ENCODE assay signal across 27 cellular contexts in genomic region chr11:2690261-2690575, GRCh38. TPM values are rescaled to one million over a fixed set of nuclear protein-coding genes. Genes with fewer than 3 reads are reported as not detected.
A peak's percentile ranks its signal among the peaks of the same experiment; 100 is the strongest.
DNase-seq lines count a peak whose midpoint lies in the region; ATAC-seq, FAIRE-seq and TF ChIP-seq lines count a peak whose summit lies in the region.
"Had no signal": no experiment of that assay in that cellular context is flagged by ENCODE, and none has a peak within 500 bp of the region (broad histone marks: within the 10 kb centered on the region; RNA-seq: fewer than 3 reads in every experiment).

No MANE protein-coding gene starts in this region.

- H3K4me3 Mint-ChIP-seq in activated T-cell treated with anti-CD3 and anti-CD28 coated beads, Interleukin-2, amount 50 U/mL, for 24 hours = no peak overlapping the region
- H3K4me3 Mint-ChIP-seq: activated CD4-positive, alpha-beta T cell treated with anti-CD3 and anti-CD28 coated beads for 36 hours; activated T-cell treated with anti-CD3 and anti-CD28 coated beads, Interleukin-2, amount 50 U/mL, for 4 hours; CD4-positive, alpha-beta memory T cell; T-helper 17 cell had no signal

- DNase-seq in activated T-cell treated with anti-CD3 and anti-CD28 coated beads, Interleukin-2, amount 50 U/mL, for 1 hour = peak; percentile 4
- no peak for DNase-seq in activated T-cell treated with anti-CD3 and anti-CD28 coated beads, Interleukin-2, amount 50 U/mL, for 24 hours
- peak in 3 of 7 donors; percentile 5 to 51 (median 16) for DNase-seq in adrenal gland
- no peak for DNase-seq in HepG2 (ENCODE audit: low spot score)
- DNase-seq in spleen = peak; percentile 37
- DNase-seq in PC-3 = no peak
- no peak for DNase-seq in NK-92 treated with Interleukin-12 subunit alpha and Interleukin-12 subunit beta, amount 100 ng/mL, for 24 hours (lab: John Stamatoyannopoulos, UW)
- DNase-seq: activated naive CD4-positive, alpha-beta T cell treated with Interleukin-2 at 50 U/mL for 16 hours; activated T-cell treated with anti-CD3 and anti-CD28 coated beads, Interleukin-2, amount 50 U/mL, for 4 hours; CD4-positive, alpha-beta memory T cell; effector CD4-positive, alpha-beta T cell; NCI-H1105; NCI-H2029; NCI-H226; NCI-H774; SK-N-SH; stimulated activated naive CD4-positive, alpha-beta T cell; T-helper 17 cell had no signal

- H3K27me3 ChIP-seq in adrenal gland (no peaks in the 10 kb centered on the region), HepG2 (ENCODE audit: control insufficient read depth in 1 of 2, insufficient read depth in 2 of 2, low read length in 2 of 2) (no peaks in the 10 kb centered on the region), spleen (replicated peaks in 1 of 7) (no peaks in the 10 kb centered on the region), PC-3 (ENCODE audit: low read length) (no peaks in the 10 kb centered on the region)
- H3K27me3 ChIP-seq: breast epithelium, vagina had no signal

- H3K27ac Mint-ChIP-seq in activated T-cell treated with anti-CD3 and anti-CD28 coated beads, Interleukin-2, amount 50 U/mL, for 24 hours = no peak overlapping the region
- H3K27ac Mint-ChIP-seq: activated CD4-positive, alpha-beta T cell treated with anti-CD3 and anti-CD28 coated beads for 36 hours; T-helper 17 cell had no signal

- H3K4me1 ChIP-seq in adrenal gland (replicated peaks in 1 of 2) = peaks cover 45 to 83% of the 10 kb centered on the region in 2 donors
- H3K4me1 ChIP-seq in HepG2 (ENCODE audit: insufficient read depth, low read length) = peaks cover 100% of the 10 kb centered on the region
- H3K4me1 ChIP-seq in spleen = peaks cover 7 to 76% (median 33%) of the 10 kb centered on the region in 6 donors
- no peaks in the 10 kb centered on the region for H3K4me1 ChIP-seq in PC-3 (ENCODE audit: insufficient read depth, low read length)
- H3K4me1 ChIP-seq: breast epithelium had no signal

- H4K20me1 ChIP-seq in HepG2 (ENCODE audit: insufficient read depth, low read length) = peaks cover 100% of the 10 kb centered on the region
- peaks cover 39% of the 10 kb centered on the region for H4K20me1 ChIP-seq in PC-3 (ENCODE audit: low read length)

- H3K4me3 ChIP-seq in adrenal gland (no peak overlapping the region), HepG2 (replicated peaks in 1 of 3; ENCODE audit: insufficient read depth in 1 of 3, low read depth in 2 of 3, low read length in 3 of 3) (no peak overlapping the region), spleen (no peak overlapping the region), PC-3 (ENCODE audit: low read length) (no peak overlapping the region)
- H3K4me3 ChIP-seq: breast epithelium, lung, vagina had no signal

- no peaks in the 10 kb centered on the region for H3F3A ChIP-seq in PC-3 (ENCODE audit: low read length, unreplicated experiment)

- H3K79me2 ChIP-seq in HepG2 (ENCODE audit: insufficient read depth, low read length) (peaks cover 100% of the 10 kb centered on the region), PC-3 (ENCODE audit: low read length) (peaks cover 98% of the 10 kb centered on the region)

- H3K9me2 ChIP-seq in PC-3 (replicated peaks; ENCODE audit: low read length) = no peaks in the 10 kb centered on the region
- H3K9me2 ChIP-seq: SK-N-SH had no signal

- H3K27ac ChIP-seq in adrenal gland (peak overlapping the region in 3 of 5 donors; percentile 4 to 79 (median 34)), HepG2 (ENCODE audit: extremely low read length, insufficient read depth, low read length) (peak overlapping the region; percentile 28), spleen (no peak overlapping the region), PC-3 (ENCODE audit: low read length) (no peak overlapping the region)
- H3K27ac ChIP-seq: breast epithelium, epithelial cell of prostate, RWPE1, vagina had no signal

- POLR2A ChIA-PET in HepG2 (lab: Yijun Ruan, JAX) (interaction anchor here (2.4 to 10.8 kb wide), 3 partner anchors 9 to 127 kb away, joined by 13 to 201 read pairs (median 20); partner anchors contain the start of gene KCNQ1OT1), PC-3 (lab: Charles Lee; ENCODE audit: unreplicated experiment) (no interaction called here)

- H3K9me3 ChIP-seq in adrenal gland (replicated peaks in 1 of 3) (no peaks in the 10 kb centered on the region), HepG2 (ENCODE audit: low read length) (no peaks in the 10 kb centered on the region), spleen (no peaks in the 10 kb centered on the region), PC-3 (ENCODE audit: low read length) (no peaks in the 10 kb centered on the region)
- H3K9me3 ChIP-seq: breast epithelium, SK-N-SH, vagina had no signal

- no peaks in the 10 kb centered on the region for H3K9me3 Mint-ChIP-seq in activated T-cell treated with anti-CD3 and anti-CD28 coated beads, Interleukin-2, amount 50 U/mL, for 24 hours
- H3K9me3 Mint-ChIP-seq: activated T-cell treated with anti-CD3 and anti-CD28 coated beads, Interleukin-2, amount 50 U/mL, for 4 hours; CD4-positive, alpha-beta memory T cell had no signal

- no peak for TF ChIP-seq CTCF in adrenal gland (IDR thresholded peaks at IDR 0.05)
- no peak for TF ChIP-seq CTCF in HepG2 (CRISPR knock-in tag; IDR thresholded peaks at IDR 0.05)
- no peak for TF ChIP-seq CTCF in spleen (IDR thresholded peaks at IDR 0.05 in 8 of 11, conservative IDR thresholded peaks at IDR 0.05 in 3 of 11)
- TF ChIP-seq CTCF in PC-3 (conservative IDR thresholded peaks at IDR 0.05; ENCODE audit: low read depth, low read length) = no peak

- 67 to 83% (median 71%) methylated on average over 2 of the region's 2 CpGs for WGBS in adrenal gland, 4 donors
- 63% methylated on average over 2 of the region's 2 CpGs for WGBS in HepG2 (ENCODE audit: low lambda C conversion rate)
- WGBS in spleen, 5 donors = 56 to 85% (median 81%) methylated on average over 2 of the region's 2 CpGs

- BruUV-seq in HepG2 (replicated peaks; lab: Mats Ljungman, UMichigan) (no TSS peak), PC-3 (replicated peaks; lab: Mats Ljungman, UMichigan) (no TSS peak)

- no peak for ATAC-seq in HepG2
- ATAC-seq in PC-3 = no peak
- no peak for ATAC-seq in HG02678 (IDR thresholded peaks at IDR 0.05; ENCODE audit: unreplicated experiment)
- ATAC-seq: activated CD4-positive, alpha-beta T cell treated with anti-CD3 and anti-CD28 coated beads for 36 hours; activated T-cell treated with anti-CD3 and anti-CD28 coated beads, Interleukin-2, amount 50 U/mL, for 4 hours; T-helper 17 cell had no signal

- intact Hi-C loops in adrenal gland (cut with DNase I) (loop anchor here in 1 of 2 donors (10.0 kb wide), 1 partner anchor 195 kb away; the partner anchor contains the start of gene CDKN1C), HepG2 (cut with micrococcal nuclease; ENCODE audit: unreplicated experiment) (loop anchor here (5.0 kb wide), 1 partner anchor 197 kb away; the partner anchor contains the start of gene CDKN1C), spleen (cut with DNase I; ENCODE audit: low total_unique reads) (no loop called here), PC-3 (cut with micrococcal nuclease) (no loop called here)

- no peaks in the 10 kb centered on the region for H3K27me3 Mint-ChIP-seq in activated T-cell treated with anti-CD3 and anti-CD28 coated beads, Interleukin-2, amount 50 U/mL, for 24 hours
- H3K27me3 Mint-ChIP-seq: activated CD4-positive, alpha-beta T cell treated with anti-CD3 and anti-CD28 coated beads for 36 hours; CD4-positive, alpha-beta memory T cell; T-helper 17 cell had no signal

- TF ChIP-seq RAD21 in HepG2 (CRISPR knock-in tag; IDR thresholded peaks at IDR 0.05) = no peak

- H3K36me3 ChIP-seq in adrenal gland (replicated peaks in 1 of 2) (no peaks in the 10 kb centered on the region), HepG2 (replicated peaks in 1 of 2; ENCODE audit: control insufficient read depth in 1 of 2, insufficient read depth in 2 of 2, low read length in 2 of 2) (peaks cover 44 to 96% of the 10 kb centered on the region in 2 experiments), spleen (peaks cover 0 to 11% (median 0%) of the 10 kb centered on the region in 6 donors), PC-3 (ENCODE audit: low read depth, low read length) (0 out of 2 replicates have a peak, but pooled peaks cover 3% of the 10 kb centered on the region)
- H3K36me3 ChIP-seq: breast epithelium, vagina had no signal

- no peak for FAIRE-seq in HepG2 (lab: Jason Lieb, UNC)
- FAIRE-seq: colon, GM12891 had no signal

- H2AFZ ChIP-seq in HepG2 (ENCODE audit: low read length) (no peak overlapping the region), PC-3 (ENCODE audit: low read length) (no peak overlapping the region)

- H3K4me1 Mint-ChIP-seq in activated T-cell treated with anti-CD3 and anti-CD28 coated beads, Interleukin-2, amount 50 U/mL, for 24 hours (ENCODE audit: low read depth) = no peaks in the 10 kb centered on the region
- H3K4me1 Mint-ChIP-seq: activated CD4-positive, alpha-beta T cell treated with anti-CD3 and anti-CD28 coated beads for 36 hours had no signal

- H3K9ac ChIP-seq in HepG2 (ENCODE audit: insufficient read depth, low read depth, low read length) = 0 out of 2 replicates have a peak overlapping the region, but pooled peaks have one; percentile 11
- H3K9ac ChIP-seq in PC-3 (ENCODE audit: low read length) = no peak overlapping the region
- H3K9ac ChIP-seq: SK-N-SH had no signal

- peaks cover under 1% of the 10 kb centered on the region for H3K36me3 Mint-ChIP-seq in activated T-cell treated with anti-CD3 and anti-CD28 coated beads, Interleukin-2, amount 50 U/mL, for 24 hours (ENCODE audit: low read depth)

- CTCF ChIA-PET in HepG2 (lab: Yijun Ruan, JAX; ENCODE audit: low intra/inter-chr PET ratio, low total read pairs) = no interaction called here
- CTCF ChIA-PET in PC-3 (lab: Charles Lee) = no interaction called here

- no peak for TF ChIP-seq POLR2A in adrenal gland (IDR thresholded peaks at IDR 0.05)
- 0 out of 4 replicates have a peak, but pooled peaks of 1 of the 2 experiments have one; percentile 31 for TF ChIP-seq POLR2A in HepG2 (IDR thresholded peaks at IDR 0.05; ENCODE audit: insufficient read depth in 1 of 2, low read depth in 2 of 2, low read length in 2 of 2)
- TF ChIP-seq POLR2A in spleen (IDR thresholded peaks at IDR 0.05) = no peak

- TF ChIP-seq EP300 in HepG2 (IDR thresholded peaks at IDR 0.05; ENCODE audit: low read depth in 2 of 2, low read length in 2 of 2) = no peak
- TF ChIP-seq EP300 in HepG2 (CRISPR knock-in tag; IDR thresholded peaks at IDR 0.05; ENCODE audit: borderline replicate concordance) = no peak

- H3K4me2 ChIP-seq in HepG2 (ENCODE audit: low read depth, low read length) (peak overlapping the region; percentile 78), PC-3 (ENCODE audit: low read length) (no peak overlapping the region)
- H3K4me2 ChIP-seq: SK-N-SH had no signal

- in situ Hi-C loops in HepG2 (cut with HindIII; ENCODE audit: extremely low pct_ligation_motif_present, low pct_unique_long_range_greater_than_20kb) = loop anchor here (5.0 to 10.0 kb wide), 2 partner anchors 207 to 265 kb away; no protein-coding TSS in a partner anchor

RNA-seq across cellular contexts. Expression of gene KCNQ1OT1, which starts 9.6 kb away (rescaled TPM):
- 1 to 10 TPM in 4 of 8 donors, under 1 TPM in 4; 0.55 to 3.6 (median 1.4) TPM for total RNA-seq in adrenal gland
- polyA plus RNA-seq in adrenal gland = 1 to 10 TPM in 1 of 3 donors, under 1 TPM in 2; 0.15 to 1.4 (median 0.17) TPM
- total RNA-seq in HepG2 (2016; rRNA removed; fragmentation: Illumina TruSeq; extraction: Trizol) = 2.5 and 18.9 TPM in 2 replicates
- 0.30 and 0.35 TPM in 2 replicates for total RNA-seq in HepG2 (2016; cell fraction: cytosol; rRNA removed; fragmentation: Illumina TruSeq; extraction: Trizol; ENCODE audit: low read depth)
- 2.0 and 16.5 TPM in 2 replicates for total RNA-seq in HepG2 (2016; cell fraction: insoluble cytoplasmic fraction; rRNA removed; fragmentation: Illumina TruSeq; extraction: Trizol)
- total RNA-seq in HepG2 (2016; cell fraction: membrane; rRNA removed; fragmentation: Illumina TruSeq; extraction: Trizol) = 0.90 and 1.1 TPM in 2 replicates
- 66.8 and 83.4 TPM in 2 replicates for total RNA-seq in HepG2 (2016; cell fraction: nucleus; rRNA removed; fragmentation: Illumina TruSeq; extraction: Trizol)
- 1.3 TPM in 2 replicates for polyA plus RNA-seq in HepG2 (2011; rRNA removed)
- polyA plus RNA-seq in HepG2 (2011; cell fraction: cytosol; rRNA removed) = 0.05 TPM in 2 replicates
- polyA plus RNA-seq in HepG2 (2011; cell fraction: nucleus; rRNA removed) = 11.8 and 14.7 TPM in 2 replicates
- 1.9 and 2.0 TPM in 2 replicates for polyA plus RNA-seq in HepG2 (2012)
- 0.01 and 0.02 TPM in 2 replicates for polyA plus RNA-seq in HepG2 (2016; cell fraction: cytosol; fragmentation: Illumina TruSeq; extraction: Trizol; ENCODE audit: low read depth)
- polyA plus RNA-seq in HepG2 (2016; cell fraction: insoluble cytoplasmic fraction; fragmentation: Illumina TruSeq; extraction: Trizol; ENCODE audit: low read depth) = 0.15 and 0.17 TPM in 2 replicates
- polyA plus RNA-seq in HepG2 (2016; cell fraction: membrane; fragmentation: Illumina TruSeq; extraction: Trizol; ENCODE audit: low read depth) = 0.03 and 0.06 TPM in 2 replicates
- 8.4 and 10.5 TPM in 2 replicates for polyA plus RNA-seq in HepG2 (2016; cell fraction: nucleus; fragmentation: Illumina TruSeq; extraction: Trizol; ENCODE audit: insufficient read depth, low read depth)
- 0.05 and 36.1 TPM in 2 replicates for polyA minus RNA-seq in HepG2 (2011; rRNA and poly(A)+ RNA removed; ENCODE audit: low replicate concordance)
- 0.79 and 0.97 TPM in 2 replicates for polyA minus RNA-seq in HepG2 (2011; cell fraction: cytosol; rRNA and poly(A)+ RNA removed)
- 112 and 125 TPM in 2 replicates for polyA minus RNA-seq in HepG2 (2011; cell fraction: nucleus; rRNA and poly(A)+ RNA removed)
- total RNA-seq in spleen = 1 to 10 TPM in 6 of 7 donors, under 1 TPM in 1; 0.87 to 3.1 (median 2.1) TPM
- under 1 TPM; 0.02 to 0.16 (median 0.02) TPM for polyA plus RNA-seq in spleen
- 1.5 and 1.7 TPM in 2 replicates for total RNA-seq in PC-3 (2014; rRNA removed)

Comparison
In these comparisons a context has a peak if more than half of its experiments do, and no peak if none do; other contexts are left out.
1. DNase-seq: peak in activated T-cell treated with anti-CD3 and anti-CD28 coated beads, Interleukin-2, amount 50 U/mL, for 1 hour (single experiment) and spleen (single experiment); none in activated T-cell treated with anti-CD3 and anti-CD28 coated beads, Interleukin-2, amount 50 U/mL, for 24 hours (single experiment), HepG2 (single experiment), PC-3 (single experiment) and NK-92 treated with Interleukin-12 subunit alpha and Interleukin-12 subunit beta, amount 100 ng/mL, for 24 hours (single experiment).
2. H3K27ac ChIP-seq: peak in adrenal gland (3 of 5) and HepG2 (single experiment); none in spleen (0 of 8) and PC-3 (single experiment).